Comparison of ENCODE assay signal across 29 cellular contexts in genomic region chr7:158133057-158133456, GRCh38.
"Had no signal": no experiment of that assay in that cellular context is flagged by ENCODE, and none has a peak within 500 bp of the region (broad histone marks: within the 10 kb centered on the region; RNA-seq: fewer than 3 reads in every experiment).

No MANE protein-coding gene starts in this region.

- DNase-seq: activated B cell treated with CpG ODN at 0.5 μM for 24 hours; activated CD4-positive, alpha-beta memory T cell treated with anti-CD3 and anti-CD28 coated beads for 36 hours; activated CD4-positive, alpha-beta T cell treated with anti-CD3 and anti-CD28 coated beads for 4 hours; activated CD4-positive, alpha-beta T cell treated with anti-CD3 and anti-CD28 coated beads, Interleukin-2, amount 10 ng/mL, durations not matched to agents 24 days and 14 days; activated CD4-positive, alpha-beta T cell treated with anti-CD3 and anti-CD28 coated beads, Interleukin-2, amount 50 U/mL, for 1 hour; activated CD4-positive, alpha-beta T cell treated with anti-CD3 and anti-CD28 coated beads, Interleukin-2, amount 50 U/mL, for 4 hours; activated CD4-positive, CD25-positive, alpha-beta regulatory T cell treated with anti-CD3 and anti-CD28 coated beads, Interleukin-2, amount 50 U/mL, for 72 hours; activated CD8-positive, alpha-beta memory T cell treated with anti-CD3 and anti-CD28 coated beads, Interleukin-2, amount 50 U/mL, for 4 hours; activated CD8-positive, alpha-beta T cell treated with anti-CD3 and anti-CD28 coated beads for 36 hours; activated effector memory CD4-positive, alpha-beta T cell treated with anti-CD3 and anti-CD28 coated beads, Interleukin-2, amount 50 U/mL, for 16 hours; activated gamma-delta T cell treated with Interleukin-2 at 50 U/mL for 16 hours; activated naive CD4-positive, alpha-beta T cell treated with anti-CD3 and anti-CD28 coated beads, Interleukin-2, amount 10 ng/mL, durations not matched to agents 7 days and 5 days; activated naive CD4-positive, alpha-beta T cell treated with Interleukin-2 at 50 U/mL for 16 hours; activated naive CD8-positive, alpha-beta T cell treated with anti-CD3 and anti-CD28 coated beads, Interleukin-2, amount 10 ng/mL, durations not matched to agents 7 days and 5 days; activated naive CD8-positive, alpha-beta T cell treated with anti-CD3 and anti-CD28 coated beads, Interleukin-2, amount 50 U/mL, for 24 hours; activated T-cell treated with anti-CD3 and anti-CD28 coated beads for 4 hours; activated T-cell treated with anti-CD3 and anti-CD28 coated beads, Interleukin-2, amount 50 U/mL, for 1 hour; activated T-cell treated with anti-CD3 and anti-CD28 coated beads, Interleukin-2, amount 50 U/mL, for 4 hours; activated T-cell treated with anti-CD3 and anti-CD28 coated beads, Interleukin-2, amount 50 U/mL, for 72 hours; amygdala; anterior cingulate cortex; central memory CD4-positive, alpha-beta T cell; T-cell; T-helper 2 cell; T-helper 9 cell had no signal

- H3K27ac ChIP-seq: ascending aorta, cardiac muscle cell, VCaP had no signal

- H3K4me3 ChIP-seq: ascending aorta, cardiac muscle cell had no signal

- ATAC-seq: activated CD8-positive, alpha-beta T cell treated with anti-CD3 and anti-CD28 coated beads for 36 hours; activated naive CD8-positive, alpha-beta T cell treated with anti-CD3 and anti-CD28 coated beads, Interleukin-2, amount 50 U/mL, for 24 hours; activated T-cell treated with anti-CD3 and anti-CD28 coated beads, Interleukin-2, amount 50 U/mL, for 4 hours; activated T-cell treated with anti-CD3 and anti-CD28 coated beads, Interleukin-2, amount 50 U/mL, for 72 hours; activated T-helper 17 cell treated with anti-CD3 and anti-CD28 coated beads, Interleukin-2, amount 50 U/mL, for 72 hours; T-cell had no signal

- H3K36me3 ChIP-seq: ascending aorta, cardiac muscle cell had no signal

- H3K4me1 ChIP-seq: ascending aorta had no signal

- H3K9me3 ChIP-seq: ascending aorta had no signal

- H3K27me3 ChIP-seq: ascending aorta, cardiac muscle cell had no signal
